ENCODE assay signal across 1 cellular context in the genomic region with DNA sequence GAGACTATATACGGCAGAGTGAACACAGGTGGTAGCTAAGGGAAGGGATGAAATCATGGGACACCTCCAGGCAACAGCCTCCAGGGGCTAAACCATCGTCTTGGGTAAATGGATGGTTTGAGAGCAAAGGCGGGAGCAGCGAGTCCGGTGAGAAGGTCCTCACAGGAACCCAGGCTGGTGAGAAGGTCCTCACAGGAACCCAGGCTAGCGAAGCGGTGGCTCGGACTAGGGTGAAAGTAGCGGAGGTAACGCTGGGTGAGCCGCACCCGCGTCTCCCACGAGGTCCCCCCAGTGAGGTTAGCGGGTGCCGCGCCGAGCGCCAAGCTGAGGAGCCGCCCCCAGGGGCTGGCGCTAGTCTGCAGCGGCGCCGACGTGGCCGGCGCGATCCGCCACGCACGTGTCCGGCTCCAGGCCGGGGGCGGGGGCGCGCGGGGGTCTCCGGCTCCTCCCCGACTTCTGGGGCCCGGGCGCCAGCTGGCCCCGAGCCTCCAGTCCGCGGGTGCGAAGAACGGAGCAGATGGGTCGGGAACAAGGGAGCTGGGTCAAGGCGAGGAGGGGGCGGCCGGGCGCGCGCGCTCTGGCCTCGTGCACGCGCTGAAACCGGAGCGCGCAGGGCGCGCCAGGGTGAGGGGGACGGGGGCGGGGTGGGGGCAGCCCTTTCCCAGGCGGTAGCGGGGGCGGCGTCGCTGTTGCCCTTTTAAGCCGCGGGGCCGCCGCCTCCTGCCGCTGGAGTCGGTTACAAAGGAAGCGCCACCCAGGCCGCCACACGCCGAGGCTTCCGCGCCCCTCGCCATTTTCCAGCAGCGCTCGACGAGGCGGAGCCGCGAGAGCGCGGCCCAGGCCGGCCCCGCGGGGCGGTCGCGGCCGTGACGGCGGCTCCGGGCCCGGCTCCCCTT.
TF ChIP-seq lines count a peak whose summit lies in the region.

A gene (plus strand): TSS at position 726 of the 896 bp plus-strand sequence. CDS start 220 bp downstream, outside the sequence.

TF ChIP-seq in WTC11, 78 proteins besides CTCF, POLR2A, EP300 and RAD21 (continued from another document):
- TF ChIP-seq, protein P1, sequence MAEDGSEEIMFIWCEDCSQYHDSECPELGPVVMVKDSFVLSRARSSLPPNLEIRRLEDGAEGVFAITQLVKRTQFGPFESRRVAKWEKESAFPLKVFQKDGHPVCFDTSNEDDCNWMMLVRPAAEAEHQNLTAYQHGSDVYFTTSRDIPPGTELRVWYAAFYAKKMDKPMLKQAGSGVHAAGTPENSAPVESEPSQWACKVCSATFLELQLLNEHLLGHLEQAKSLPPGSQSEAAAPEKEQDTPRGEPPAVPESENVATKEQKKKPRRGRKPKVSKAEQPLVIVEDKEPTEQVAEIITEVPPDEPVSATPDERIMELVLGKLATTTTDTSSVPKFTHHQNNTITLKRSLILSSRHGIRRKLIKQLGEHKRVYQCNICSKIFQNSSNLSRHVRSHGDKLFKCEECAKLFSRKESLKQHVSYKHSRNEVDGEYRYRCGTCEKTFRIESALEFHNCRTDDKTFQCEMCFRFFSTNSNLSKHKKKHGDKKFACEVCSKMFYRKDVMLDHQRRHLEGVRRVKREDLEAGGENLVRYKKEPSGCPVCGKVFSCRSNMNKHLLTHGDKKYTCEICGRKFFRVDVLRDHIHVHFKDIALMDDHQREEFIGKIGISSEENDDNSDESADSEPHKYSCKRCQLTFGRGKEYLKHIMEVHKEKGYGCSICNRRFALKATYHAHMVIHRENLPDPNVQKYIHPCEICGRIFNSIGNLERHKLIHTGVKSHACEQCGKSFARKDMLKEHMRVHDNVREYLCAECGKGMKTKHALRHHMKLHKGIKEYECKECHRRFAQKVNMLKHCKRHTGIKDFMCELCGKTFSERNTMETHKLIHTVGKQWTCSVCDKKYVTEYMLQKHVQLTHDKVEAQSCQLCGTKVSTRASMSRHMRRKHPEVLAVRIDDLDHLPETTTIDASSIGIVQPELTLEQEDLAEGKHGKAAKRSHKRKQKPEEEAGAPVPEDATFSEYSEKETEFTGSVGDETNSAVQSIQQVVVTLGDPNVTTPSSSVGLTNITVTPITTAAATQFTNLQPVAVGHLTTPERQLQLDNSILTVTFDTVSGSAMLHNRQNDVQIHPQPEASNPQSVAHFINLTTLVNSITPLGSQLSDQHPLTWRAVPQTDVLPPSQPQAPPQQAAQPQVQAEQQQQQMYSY (CRISPR knock-in tag; IDR thresholded peaks at IDR 0.05): no peak
- 0 out of 2 replicates have a peak, but pooled peaks have one; percentile 19 for TF ChIP-seq ZNF138 (CRISPR knock-in tag; conservative IDR thresholded peaks at IDR 0.05)
- TF ChIP-seq, protein P2, sequence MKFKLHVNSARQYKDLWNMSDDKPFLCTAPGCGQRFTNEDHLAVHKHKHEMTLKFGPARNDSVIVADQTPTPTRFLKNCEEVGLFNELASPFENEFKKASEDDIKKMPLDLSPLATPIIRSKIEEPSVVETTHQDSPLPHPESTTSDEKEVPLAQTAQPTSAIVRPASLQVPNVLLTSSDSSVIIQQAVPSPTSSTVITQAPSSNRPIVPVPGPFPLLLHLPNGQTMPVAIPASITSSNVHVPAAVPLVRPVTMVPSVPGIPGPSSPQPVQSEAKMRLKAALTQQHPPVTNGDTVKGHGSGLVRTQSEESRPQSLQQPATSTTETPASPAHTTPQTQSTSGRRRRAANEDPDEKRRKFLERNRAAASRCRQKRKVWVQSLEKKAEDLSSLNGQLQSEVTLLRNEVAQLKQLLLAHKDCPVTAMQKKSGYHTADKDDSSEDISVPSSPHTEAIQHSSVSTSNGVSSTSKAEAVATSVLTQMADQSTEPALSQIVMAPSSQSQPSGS (CRISPR knock-in tag; IDR thresholded peaks at IDR 0.05; ENCODE audit: borderline replicate concordance, low read depth): no peak
- TF ChIP-seq FOXP1 (CRISPR knock-in tag; IDR thresholded peaks at IDR 0.05; ENCODE audit: borderline replicate concordance): peak; percentile 43; the same call in 1 of the 2 replicates
- TF ChIP-seq ESRRA (CRISPR knock-in tag; IDR thresholded peaks at IDR 0.05; ENCODE audit: borderline replicate concordance): peak; percentile 58; the same call in 1 of the 2 replicates
- no peak for TF ChIP-seq NFE2L1 (CRISPR knock-in tag; IDR thresholded peaks at IDR 0.05)
- TF ChIP-seq, protein P3, sequence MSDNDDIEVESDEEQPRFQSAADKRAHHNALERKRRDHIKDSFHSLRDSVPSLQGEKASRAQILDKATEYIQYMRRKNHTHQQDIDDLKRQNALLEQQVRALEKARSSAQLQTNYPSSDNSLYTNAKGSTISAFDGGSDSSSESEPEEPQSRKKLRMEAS (CRISPR knock-in tag; IDR thresholded peaks at IDR 0.05): peak; percentile 76; the same call in 1 of the 2 replicates
- peak; percentile 58; the same call in 1 of the 2 replicates for TF ChIP-seq ZBTB21 (CRISPR knock-in tag; IDR thresholded peaks at IDR 0.05; ENCODE audit: borderline replicate concordance)
- peak; percentile 92 for TF ChIP-seq ELF4 (CRISPR knock-in tag; IDR thresholded peaks at IDR 0.05; ENCODE audit: low read depth)
- no peak; the same call in 1 of the 2 replicates for TF ChIP-seq FOXK1 (CRISPR knock-in tag; IDR thresholded peaks at IDR 0.05)
- TF ChIP-seq ZNF263 (CRISPR knock-in tag; IDR thresholded peaks at IDR 0.05; ENCODE audit: low read depth): peak; percentile 36; the same call in 1 of the 2 replicates
- no peak for TF ChIP-seq ZNF671 (CRISPR knock-in tag; IDR thresholded peaks at IDR 0.05)
- TF ChIP-seq, protein P4, sequence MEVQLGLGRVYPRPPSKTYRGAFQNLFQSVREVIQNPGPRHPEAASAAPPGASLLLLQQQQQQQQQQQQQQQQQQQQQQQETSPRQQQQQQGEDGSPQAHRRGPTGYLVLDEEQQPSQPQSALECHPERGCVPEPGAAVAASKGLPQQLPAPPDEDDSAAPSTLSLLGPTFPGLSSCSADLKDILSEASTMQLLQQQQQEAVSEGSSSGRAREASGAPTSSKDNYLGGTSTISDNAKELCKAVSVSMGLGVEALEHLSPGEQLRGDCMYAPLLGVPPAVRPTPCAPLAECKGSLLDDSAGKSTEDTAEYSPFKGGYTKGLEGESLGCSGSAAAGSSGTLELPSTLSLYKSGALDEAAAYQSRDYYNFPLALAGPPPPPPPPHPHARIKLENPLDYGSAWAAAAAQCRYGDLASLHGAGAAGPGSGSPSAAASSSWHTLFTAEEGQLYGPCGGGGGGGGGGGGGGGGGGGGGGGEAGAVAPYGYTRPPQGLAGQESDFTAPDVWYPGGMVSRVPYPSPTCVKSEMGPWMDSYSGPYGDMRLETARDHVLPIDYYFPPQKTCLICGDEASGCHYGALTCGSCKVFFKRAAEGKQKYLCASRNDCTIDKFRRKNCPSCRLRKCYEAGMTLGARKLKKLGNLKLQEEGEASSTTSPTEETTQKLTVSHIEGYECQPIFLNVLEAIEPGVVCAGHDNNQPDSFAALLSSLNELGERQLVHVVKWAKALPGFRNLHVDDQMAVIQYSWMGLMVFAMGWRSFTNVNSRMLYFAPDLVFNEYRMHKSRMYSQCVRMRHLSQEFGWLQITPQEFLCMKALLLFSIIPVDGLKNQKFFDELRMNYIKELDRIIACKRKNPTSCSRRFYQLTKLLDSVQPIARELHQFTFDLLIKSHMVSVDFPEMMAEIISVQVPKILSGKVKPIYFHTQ (CRISPR knock-in tag; IDR thresholded peaks at IDR 0.05): no peak
- TF ChIP-seq TEAD4 (CRISPR knock-in tag; IDR thresholded peaks at IDR 0.05): peak; percentile 14; the same call in 1 of the 2 replicates
- TF ChIP-seq, protein P5, sequence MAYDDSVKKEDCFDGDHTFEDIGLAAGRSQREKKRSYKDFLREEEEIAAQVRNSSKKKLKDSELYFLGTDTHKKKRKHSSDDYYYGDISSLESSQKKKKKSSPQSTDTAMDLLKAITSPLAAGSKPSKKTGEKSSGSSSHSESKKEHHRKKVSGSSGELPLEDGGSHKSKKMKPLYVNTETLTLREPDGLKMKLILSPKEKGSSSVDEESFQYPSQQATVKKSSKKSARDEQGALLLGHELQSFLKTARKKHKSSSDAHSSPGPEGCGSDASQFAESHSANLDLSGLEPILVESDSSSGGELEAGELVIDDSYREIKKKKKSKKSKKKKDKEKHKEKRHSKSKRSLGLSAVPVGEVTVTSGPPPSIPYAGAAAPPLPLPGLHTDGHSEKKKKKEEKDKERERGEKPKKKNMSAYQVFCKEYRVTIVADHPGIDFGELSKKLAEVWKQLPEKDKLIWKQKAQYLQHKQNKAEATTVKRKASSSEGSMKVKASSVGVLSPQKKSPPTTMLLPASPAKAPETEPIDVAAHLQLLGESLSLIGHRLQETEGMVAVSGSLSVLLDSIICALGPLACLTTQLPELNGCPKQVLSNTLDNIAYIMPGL (CRISPR knock-in tag; IDR thresholded peaks at IDR 0.05): no peak
- TF ChIP-seq RORB (CRISPR knock-in tag; IDR thresholded peaks at IDR 0.05): no peak
- peak; percentile 63 for TF ChIP-seq NR2C2 (CRISPR knock-in tag; IDR thresholded peaks at IDR 0.05)
- TF ChIP-seq ETV6 (CRISPR knock-in tag; IDR thresholded peaks at IDR 0.05): 0 out of 2 replicates have a peak, but pooled peaks have one; percentile 4
- 0 out of 2 replicates have a peak, but pooled peaks have one; percentile 72 for TF ChIP-seq ZNF219 (CRISPR knock-in tag; IDR thresholded peaks at IDR 0.05; ENCODE audit: borderline replicate concordance)
- no peak for TF ChIP-seq ATF1 (CRISPR knock-in tag; IDR thresholded peaks at IDR 0.05)
TF ChIP-seq in WTC11: peak in this region for 17.
